Comparison of ENCODE assay signal across 8 cellular contexts in genomic region chrX:134173541-134174272, GRCh38.
A peak's percentile ranks its signal among the peaks of the same experiment; 100 is the strongest.
DNase-seq lines count a peak whose midpoint lies in the region; ATAC-seq, FAIRE-seq and TF ChIP-seq lines count a peak whose summit lies in the region.

No MANE protein-coding gene starts in this region.

- H3K27me3 ChIP-seq in heart right ventricle (peaks cover 0 to 78% (median 0%) of the 10 kb centered on the region in 7 donors), lower lobe of right lung (ENCODE audit: low read depth) (no peaks in the 10 kb centered on the region), thymus (ENCODE audit: control insufficient read depth, insufficient read depth) (no peaks in the 10 kb centered on the region)

- peak overlapping the region; percentile 96 for H3K4me3 Mint-ChIP-seq in activated T-helper 2 cell treated with anti-CD3 and anti-CD28 coated beads, Interferon-gamma antibody, Interleukin-2, Interleukin-4, amounts not matched to agents 10 μg/mL and 5 μg/mL and 100 μg/mL, durations not matched to agents 14 hours and 24 hours and 36 hours (ENCODE audit: low read depth)

- H3K36me3 ChIP-seq in heart right ventricle: no peaks in the 10 kb centered on the region
- H3K36me3 ChIP-seq in lower lobe of right lung: no peaks in the 10 kb centered on the region
- no peaks in the 10 kb centered on the region for H3K36me3 ChIP-seq in thymus (ENCODE audit: control insufficient read depth, insufficient read depth)

- DNase-seq in heart right ventricle (no peak), cardiac septum (ENCODE audit: low spot score) (no peak), lower lobe of right lung (no peak), NCI-H1417 treated with DMSO at 0.1 percent for 48 hours (lab: John Stamatoyannopoulos, UW) (no peak), H54 (ENCODE audit: insufficient read length, low spot score) (no peak)
- peak; percentile 9 for DNase-seq in activated T-helper 2 cell treated with anti-CD3 and anti-CD28 coated beads, Interferon-gamma antibody, Interleukin-2, Interleukin-4, amounts not matched to agents 10 μg/mL and 5 μg/mL and 100 μg/mL, durations not matched to agents 14 hours and 24 hours and 36 hours (ENCODE audit: low spot score)

- intact Hi-C loops in heart right ventricle (cut with DNase I): no loop called here
- intact Hi-C loops in cardiac septum (cut with DNase I): no loop called here
- intact Hi-C loops in activated T-helper 2 cell treated with anti-CD3 and anti-CD28 coated beads, Interferon-gamma antibody, Interleukin-2, Interleukin-4, amounts not matched to agents 10 μg/mL and 5 μg/mL and 100 μg/mL, durations not matched to agents 14 hours and 24 hours and 36 hours (cut with micrococcal nuclease): loop anchor here (2.0 to 10.0 kb wide), 2 partner anchors 15 to 1689 kb away; partner anchors contain the start of gene MBNL3
- intact Hi-C loops in lower lobe of right lung (cut with DNase I): no loop called here

- peaks cover 2% of the 10 kb centered on the region for H3K27me3 Mint-ChIP-seq in activated T-helper 2 cell treated with anti-CD3 and anti-CD28 coated beads, Interferon-gamma antibody, Interleukin-2, Interleukin-4, amounts not matched to agents 10 μg/mL and 5 μg/mL and 100 μg/mL, durations not matched to agents 14 hours and 24 hours and 36 hours (ENCODE audit: low read depth)

- ATAC-seq in heart right ventricle (no peak), lower lobe of right lung (peak in 1 of 2 donors; percentile 24), GM21737 (IDR thresholded peaks at IDR 0.05; ENCODE audit: unreplicated experiment) (no peak)

- H3K4me1 Mint-ChIP-seq in activated T-helper 2 cell treated with anti-CD3 and anti-CD28 coated beads, Interferon-gamma antibody, Interleukin-2, Interleukin-4, amounts not matched to agents 10 μg/mL and 5 μg/mL and 100 μg/mL, durations not matched to agents 14 hours and 24 hours and 36 hours (ENCODE audit: low read depth): peaks cover 29% of the 10 kb centered on the region

- no peak for TF ChIP-seq POLR2A in H54 (IDR thresholded peaks at IDR 0.05; ENCODE audit: low read depth, low read length)

- H3K4me3 ChIP-seq in heart right ventricle (peak overlapping the region in 7 of 10 donors; percentile 47 to 62 (median 57)), lower lobe of right lung (peak overlapping the region; percentile 55), thymus (ENCODE audit: low read length) (peak overlapping the region; percentile 56)

- H3K27ac ChIP-seq in heart right ventricle (no peak overlapping the region), lower lobe of right lung (no peak overlapping the region), thymus (ENCODE audit: low read depth) (peak overlapping the region; percentile 49)

- no peak for FAIRE-seq in H54 (lab: Jason Lieb, UNC)

- H3K4me1 ChIP-seq in heart right ventricle (peaks cover 0 to 8% (median 0%) of the 10 kb centered on the region in 9 donors), lower lobe of right lung (no peaks in the 10 kb centered on the region), thymus (ENCODE audit: control insufficient read depth, insufficient read depth, low read length) (no peaks in the 10 kb centered on the region)

- no peak for TF ChIP-seq CTCF in heart right ventricle (IDR thresholded peaks at IDR 0.05)
- no peak for TF ChIP-seq CTCF in lower lobe of right lung (IDR thresholded peaks at IDR 0.05)

- no peaks in the 10 kb centered on the region for H3K9me3 Mint-ChIP-seq in activated T-helper 2 cell treated with anti-CD3 and anti-CD28 coated beads, Interferon-gamma antibody, Interleukin-2, Interleukin-4, amounts not matched to agents 10 μg/mL and 5 μg/mL and 100 μg/mL, durations not matched to agents 14 hours and 24 hours and 36 hours

- H3K36me3 Mint-ChIP-seq in activated T-helper 2 cell treated with anti-CD3 and anti-CD28 coated beads, Interferon-gamma antibody, Interleukin-2, Interleukin-4, amounts not matched to agents 10 μg/mL and 5 μg/mL and 100 μg/mL, durations not matched to agents 14 hours and 24 hours and 36 hours (ENCODE audit: low read depth): peaks cover 33% of the 10 kb centered on the region

- H3K9me3 ChIP-seq in heart right ventricle: no peaks in the 10 kb centered on the region
- H3K9me3 ChIP-seq in lower lobe of right lung: no peaks in the 10 kb centered on the region
- H3K9me3 ChIP-seq in thymus (ENCODE audit: control insufficient read depth): no peaks in the 10 kb centered on the region

- H3K27ac Mint-ChIP-seq in activated T-helper 2 cell treated with anti-CD3 and anti-CD28 coated beads, Interferon-gamma antibody, Interleukin-2, Interleukin-4, amounts not matched to agents 10 μg/mL and 5 μg/mL and 100 μg/mL, durations not matched to agents 14 hours and 24 hours and 36 hours: peak overlapping the region; percentile 97

- 4 to 9% methylated on average over 26 to 27 of the region's 27 CpGs for WGBS in heart right ventricle, 2 donors
- WGBS in thymus: under 1% methylated on average over 27 of the region's 27 CpGs
